1 cellular context compared by ENCODE assay signal in the genomic region with DNA sequence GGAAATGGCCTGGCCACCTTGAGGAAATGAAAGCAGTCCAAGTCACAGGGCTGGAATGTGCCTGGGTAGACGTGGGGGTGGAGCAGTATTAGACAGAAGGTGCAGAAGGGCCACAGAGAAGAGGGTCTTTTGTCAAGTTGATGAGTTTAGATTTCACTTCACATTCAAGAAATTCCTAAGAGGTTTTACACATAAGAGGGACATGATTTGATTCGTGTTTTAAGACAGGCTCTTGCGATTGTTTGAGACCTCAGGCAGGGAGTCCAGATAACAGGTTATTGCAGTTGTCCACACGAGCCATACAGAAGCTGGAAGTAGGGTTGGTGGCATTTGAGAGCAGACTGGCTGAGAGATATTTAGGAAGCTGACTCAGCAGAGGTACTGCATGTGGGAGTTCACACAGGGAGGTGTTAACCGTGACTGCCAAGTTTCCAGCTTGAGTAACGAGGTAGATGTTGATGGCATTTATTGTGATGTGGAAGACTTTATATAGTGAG.
TF ChIP-seq lines count a peak whose summit lies in the region.

No MANE protein-coding gene starts in this region.

TF ChIP-seq in GM23338, 12 proteins besides CTCF, POLR2A, EP300 and RAD21 (continued from another document):
- TF ChIP-seq, protein P1, sequence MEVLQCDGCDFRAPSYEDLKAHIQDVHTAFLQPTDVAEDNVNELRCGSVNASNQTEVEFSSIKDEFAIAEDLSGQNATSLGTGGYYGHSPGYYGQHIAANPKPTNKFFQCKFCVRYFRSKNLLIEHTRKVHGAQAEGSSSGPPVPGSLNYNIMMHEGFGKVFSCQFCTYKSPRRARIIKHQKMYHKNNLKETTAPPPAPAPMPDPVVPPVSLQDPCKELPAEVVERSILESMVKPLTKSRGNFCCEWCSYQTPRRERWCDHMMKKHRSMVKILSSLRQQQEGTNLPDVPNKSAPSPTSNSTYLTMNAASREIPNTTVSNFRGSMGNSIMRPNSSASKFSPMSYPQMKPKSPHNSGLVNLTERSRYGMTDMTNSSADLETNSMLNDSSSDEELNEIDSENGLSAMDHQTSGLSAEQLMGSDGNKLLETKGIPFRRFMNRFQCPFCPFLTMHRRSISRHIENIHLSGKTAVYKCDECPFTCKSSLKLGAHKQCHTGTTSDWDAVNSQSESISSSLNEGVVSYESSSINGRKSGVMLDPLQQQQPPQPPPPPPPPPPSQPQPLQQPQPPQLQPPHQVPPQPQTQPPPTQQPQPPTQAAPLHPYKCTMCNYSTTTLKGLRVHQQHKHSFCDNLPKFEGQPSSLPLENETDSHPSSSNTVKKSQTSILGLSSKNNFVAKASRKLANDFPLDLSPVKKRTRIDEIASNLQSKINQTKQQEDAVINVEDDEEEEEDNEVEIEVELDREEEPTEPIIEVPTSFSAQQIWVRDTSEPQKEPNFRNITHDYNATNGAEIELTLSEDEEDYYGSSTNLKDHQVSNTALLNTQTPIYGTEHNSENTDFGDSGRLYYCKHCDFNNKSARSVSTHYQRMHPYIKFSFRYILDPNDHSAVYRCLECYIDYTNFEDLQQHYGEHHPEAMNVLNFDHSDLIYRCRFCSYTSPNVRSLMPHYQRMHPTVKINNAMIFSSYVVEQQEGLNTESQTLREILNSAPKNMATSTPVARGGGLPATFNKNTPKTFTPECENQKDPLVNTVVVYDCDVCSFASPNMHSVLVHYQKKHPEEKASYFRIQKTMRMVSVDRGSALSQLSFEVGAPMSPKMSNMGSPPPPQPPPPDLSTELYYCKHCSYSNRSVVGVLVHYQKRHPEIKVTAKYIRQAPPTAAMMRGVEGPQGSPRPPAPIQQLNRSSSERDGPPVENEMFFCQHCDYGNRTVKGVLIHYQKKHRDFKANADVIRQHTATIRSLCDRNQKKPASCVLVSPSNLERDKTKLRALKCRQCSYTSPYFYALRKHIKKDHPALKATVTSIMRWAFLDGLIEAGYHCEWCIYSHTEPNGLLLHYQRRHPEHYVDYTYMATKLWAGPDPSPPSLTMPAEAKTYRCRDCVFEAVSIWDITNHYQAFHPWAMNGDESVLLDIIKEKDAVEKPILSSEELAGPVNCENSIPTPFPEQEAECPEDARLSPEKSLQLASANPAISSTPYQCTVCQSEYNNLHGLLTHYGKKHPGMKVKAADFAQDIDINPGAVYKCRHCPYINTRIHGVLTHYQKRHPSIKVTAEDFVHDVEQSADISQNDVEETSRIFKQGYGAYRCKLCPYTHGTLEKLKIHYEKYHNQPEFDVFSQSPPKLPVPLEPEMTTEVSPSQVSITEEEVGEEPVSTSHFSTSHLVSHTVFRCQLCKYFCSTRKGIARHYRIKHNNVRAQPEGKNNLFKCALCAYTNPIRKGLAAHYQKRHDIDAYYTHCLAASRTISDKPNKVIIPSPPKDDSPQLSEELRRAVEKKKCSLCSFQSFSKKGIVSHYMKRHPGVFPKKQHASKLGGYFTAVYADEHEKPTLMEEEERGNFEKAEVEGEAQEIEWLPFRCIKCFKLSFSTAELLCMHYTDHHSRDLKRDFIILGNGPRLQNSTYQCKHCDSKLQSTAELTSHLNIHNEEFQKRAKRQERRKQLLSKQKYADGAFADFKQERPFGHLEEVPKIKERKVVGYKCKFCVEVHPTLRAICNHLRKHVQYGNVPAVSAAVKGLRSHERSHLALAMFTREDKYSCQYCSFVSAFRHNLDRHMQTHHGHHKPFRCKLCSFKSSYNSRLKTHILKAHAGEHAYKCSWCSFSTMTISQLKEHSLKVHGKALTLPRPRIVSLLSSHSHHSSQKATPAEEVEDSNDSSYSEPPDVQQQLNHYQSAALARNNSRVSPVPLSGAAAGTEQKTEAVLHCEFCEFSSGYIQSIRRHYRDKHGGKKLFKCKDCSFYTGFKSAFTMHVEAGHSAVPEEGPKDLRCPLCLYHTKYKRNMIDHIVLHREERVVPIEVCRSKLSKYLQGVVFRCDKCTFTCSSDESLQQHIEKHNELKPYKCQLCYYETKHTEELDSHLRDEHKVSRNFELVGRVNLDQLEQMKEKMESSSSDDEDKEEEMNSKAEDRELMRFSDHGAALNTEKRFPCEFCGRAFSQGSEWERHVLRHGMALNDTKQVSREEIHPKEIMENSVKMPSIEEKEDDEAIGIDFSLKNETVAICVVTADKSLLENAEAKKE (CRISPR knock-in tag; IDR thresholded peaks at IDR 0.05), result no peak
